In the genomic region with DNA sequence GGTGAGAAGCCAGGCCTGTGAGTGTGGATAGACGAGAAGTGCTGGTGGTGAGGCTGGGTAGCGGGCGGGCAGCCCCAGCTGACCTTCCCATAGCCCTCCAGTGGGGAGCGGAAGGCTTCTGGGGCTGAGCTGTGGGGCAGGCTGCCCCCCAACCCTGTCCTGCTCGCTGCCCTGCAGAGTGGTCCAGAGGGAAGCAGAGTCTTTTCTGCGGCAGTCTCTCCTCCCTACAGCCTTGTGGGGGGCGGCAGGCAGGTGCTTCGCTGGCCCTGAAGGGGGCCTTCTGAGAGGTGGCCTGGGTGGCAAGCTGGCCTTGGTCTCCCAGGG, we compare ENCODE assay signal across 8 cellular contexts. TPM values are rescaled to one million over a fixed set of nuclear protein-coding genes. Genes with fewer than 3 reads are reported as not detected.
"Had no signal": no experiment of that assay in that cellular context is flagged by ENCODE, and none has a peak within 500 bp of the region (broad histone marks: within the 10 kb centered on the region; RNA-seq: fewer than 3 reads in every experiment).

No MANE protein-coding gene starts in this region.

- FAIRE-seq: G401.6, GM12878, GM12891, GM12892, GM18507, GM19239 had no signal

- ATAC-seq: GM12878 had no signal

- DNase-seq: GF-D8 had no signal

- H3K4me3 ChIP-seq: GM12878 had no signal

RNA-seq across cellular contexts. Expression of a gene that starts 8.7 kb away (rescaled TPM):
- total RNA-seq: G401, GM12878 had no signal
- polyA plus RNA-seq: GM12878 had no signal

RNA-seq across cellular contexts. Expression of a gene that starts 14.0 kb away (rescaled TPM):
- total RNA-seq: G401, GM12878 had no signal
- polyA plus RNA-seq: GM12878 had no signal
